13 cellular contexts compared by ENCODE assay signal in genomic region chr15:101179341-101180153, GRCh38.
A peak's percentile ranks its signal among the peaks of the same experiment; 100 is the strongest.
DNase-seq lines count a peak whose midpoint lies in the region; ATAC-seq and TF ChIP-seq lines count a peak whose summit lies in the region.
"Had no signal": no experiment of that assay in that cellular context is flagged by ENCODE, and none has a peak within 500 bp of the region (broad histone marks: within the 10 kb centered on the region; RNA-seq: fewer than 3 reads in every experiment).

No MANE protein-coding gene starts in this region.

- H3K27ac Mint-ChIP-seq in T-helper 2 cell treated with Interferon-gamma antibody and Interleukin-4, amounts not matched to agents 5 μg/mL and 100 μg/mL, for 36 hours, result peak overlapping the region; percentile 79
- peak overlapping the region; percentile 27 for H3K27ac Mint-ChIP-seq in T-helper 17 cell

- no peak overlapping the region for H3K4me3 Mint-ChIP-seq in T-helper 2 cell treated with Interferon-gamma antibody and Interleukin-4, amounts not matched to agents 5 μg/mL and 100 μg/mL, for 36 hours
- no peak overlapping the region for H3K4me3 Mint-ChIP-seq in T-helper 17 cell

- H3K27me3 Mint-ChIP-seq in T-helper 2 cell treated with Interferon-gamma antibody and Interleukin-4, amounts not matched to agents 5 μg/mL and 100 μg/mL, for 36 hours (ENCODE audit: low read depth), result no peaks in the 10 kb centered on the region
- H3K27me3 Mint-ChIP-seq in T-helper 17 cell, result no peaks in the 10 kb centered on the region

- H3K9ac ChIP-seq in smooth muscle cell (ENCODE audit: low read depth), result no peak overlapping the region

- ATAC-seq in T-helper 17 cell (no peak), GM19397 (IDR thresholded peaks at IDR 0.05; ENCODE audit: unreplicated experiment) (no peak), HG02571 (IDR thresholded peaks at IDR 0.05; ENCODE audit: unreplicated experiment) (no peak)

- no peak overlapping the region for H3K4me2 ChIP-seq in smooth muscle cell

- peaks cover 69% of the 10 kb centered on the region for H3F3A ChIP-seq in smooth muscle cell (ENCODE audit: low read depth)

- 77% methylated on average over 21 of the region's 21 CpGs for WGBS in smooth muscle cell (ENCODE audit: low lambda C conversion rate)

- H3K4me3 ChIP-seq in smooth muscle cell, result no peak overlapping the region

- TF ChIP-seq CTCF in smooth muscle cell (IDR thresholded peaks at IDR 0.05; ENCODE audit: borderline replicate concordance, insufficient read depth, poor library complexity, severe bottlenecking), result no peak

- H3K36me3 ChIP-seq in smooth muscle cell (ENCODE audit: low read depth), result peaks cover 6% of the 10 kb centered on the region

- H3K9me3 Mint-ChIP-seq in T-helper 2 cell treated with Interferon-gamma antibody and Interleukin-4, amounts not matched to agents 5 μg/mL and 100 μg/mL, for 36 hours, result no peaks in the 10 kb centered on the region

- H3K27me3 ChIP-seq in smooth muscle cell (ENCODE audit: low read depth), result no peaks in the 10 kb centered on the region

- H3K4me1 ChIP-seq in smooth muscle cell (ENCODE audit: low read depth), result peaks cover 8% of the 10 kb centered on the region

- peaks cover 98% of the 10 kb centered on the region for H3K79me2 ChIP-seq in smooth muscle cell (ENCODE audit: low read depth)

- H3K27ac ChIP-seq in smooth muscle cell (ENCODE audit: low read depth), result peak overlapping the region; percentile 100

- H2AFZ ChIP-seq in smooth muscle cell (ENCODE audit: low read depth), result no peak overlapping the region

- peaks cover 6% of the 10 kb centered on the region for H4K20me1 ChIP-seq in smooth muscle cell (ENCODE audit: low read depth)

- H3K9me3 ChIP-seq in T-helper 17 cell (ENCODE audit: control insufficient read depth, low read length, poor library complexity, severe bottlenecking) (no peaks in the 10 kb centered on the region), smooth muscle cell (replicated peaks; ENCODE audit: low read depth) (no peaks in the 10 kb centered on the region)

- H3K36me3 Mint-ChIP-seq in T-helper 2 cell treated with Interferon-gamma antibody and Interleukin-4, amounts not matched to agents 5 μg/mL and 100 μg/mL, for 36 hours (ENCODE audit: low read depth), result peaks cover 54% of the 10 kb centered on the region
- H3K36me3 Mint-ChIP-seq in T-helper 17 cell (ENCODE audit: low read depth), result peaks cover 2% of the 10 kb centered on the region

- H3K4me1 Mint-ChIP-seq in T-helper 2 cell treated with Interferon-gamma antibody and Interleukin-4, amounts not matched to agents 5 μg/mL and 100 μg/mL, for 36 hours (ENCODE audit: low read depth), result peaks cover 55% of the 10 kb centered on the region
- H3K4me1 Mint-ChIP-seq in T-helper 17 cell, result peaks cover 19% of the 10 kb centered on the region

- no peak for DNase-seq in T-helper 2 cell treated with Interferon-gamma antibody and Interleukin-4, amounts not matched to agents 5 μg/mL and 100 μg/mL, for 36 hours (ENCODE audit: low spot score)
- DNase-seq in T-helper 2 cell (no peak), T-helper 17 cell (no peak), fibroblast of peridontal ligament (ENCODE audit: extremely low read depth) (peak; percentile 82), smooth muscle cell (lab: John Stamatoyannopoulos, UW; ENCODE audit: unreplicated experiment) (no peak), NCI-H1417 (lab: John Stamatoyannopoulos, UW) (no peak)
- DNase-seq: 8988T; activated CD4-positive, CD25-positive, alpha-beta regulatory T cell treated with anti-CD3 and anti-CD28 coated beads, Interleukin-2, amount 50 U/mL, for 72 hours; NCI-H2081; stimulated activated CD4-positive, alpha-beta T cell treated with anti-CD3 and anti-CD28 coated beads, Interleukin-15, amount 100 ng/mL, for 24 hours; stimulated activated naive CD4-positive, alpha-beta T cell treated with Interleukin-2 at 50 U/mL for 16 hours had no signal
